ENCODE assay signal across 25 cellular contexts in genomic region chr3:5774337-5774736, GRCh38.
"Had no signal": no experiment of that assay in that cellular context is flagged by ENCODE, and none has a peak within 500 bp of the region (broad histone marks: within the 10 kb centered on the region; RNA-seq: fewer than 3 reads in every experiment).

No MANE protein-coding gene starts in this region.

- H3K36me3 ChIP-seq: neutrophil, pancreas, prostate gland, right lobe of liver, sigmoid colon, stomach, thoracic aorta, thyroid gland, tibial nerve, upper lobe of left lung, vagina had no signal

- DNase-seq: naive thymus-derived CD4-positive, alpha-beta T cell; natural killer cell; nucleus accumbens; pancreas; retina; right cardiac atrium; right lobe of liver; sigmoid colon; small intestine; stimulated activated CD4-positive, alpha-beta T cell treated with anti-CD3 and anti-CD28 coated beads, Interleukin-15, amount 100 ng/mL, for 24 hours; stimulated activated CD4-positive, alpha-beta T cell treated with anti-CD3 and anti-CD28 coated beads, Interleukin-2, amount 100 ng/mL, for 24 hours; stimulated activated CD4-positive, alpha-beta T cell treated with anti-CD3 and anti-CD28 coated beads, Interleukin-2, amount 100 ng/mL, for 48 hours; stimulated activated CD4-positive, alpha-beta T cell treated with anti-CD3 and anti-CD28 coated beads, Interleukin-4, amount 100 ng/mL, for 24 hours; stimulated activated naive B cell treated with anti-CD40 and anti-IgM and Interleukin-4, amounts not matched to agents 10 μg/mL and 1 μg/mL and 100 μg/mL, for 72 hours; stimulated activated naive CD4-positive, alpha-beta T cell treated with Interleukin-2 at 50 U/mL for 16 hours; stomach; thyroid gland; trophoblast cell; upper lobe of left lung had no signal

- H3K27ac ChIP-seq: neutrophil, pancreas, prostate gland, right lobe of liver, sigmoid colon, stomach, thoracic aorta, thyroid gland, tibial nerve, upper lobe of left lung, vagina had no signal

- H3K27me3 ChIP-seq: neutrophil, pancreas, right lobe of liver, sigmoid colon, stomach, thyroid gland, tibial nerve, upper lobe of left lung, vagina had no signal

- ATAC-seq: naive thymus-derived CD4-positive, alpha-beta T cell; natural killer cell; pancreas; right cardiac atrium; right lobe of liver; stimulated activated effector memory CD8-positive, alpha-beta T cell treated with anti-CD3 and anti-CD28 coated beads, Interleukin-12 subunit alpha, Interleukin-12 subunit beta, amount 100 ng/mL, for 72 hours; stimulated activated naive B cell treated with anti-CD40 and anti-IgM and Interleukin-4, amounts not matched to agents 10 μg/mL and 1 μg/mL and 100 μg/mL, for 72 hours had no signal

- H3K9me3 ChIP-seq: neutrophil, pancreas, prostate gland, right lobe of liver, sigmoid colon, stomach, thoracic aorta, thyroid gland, upper lobe of left lung, vagina had no signal

- H3K4me3 ChIP-seq: pancreas, prostate gland, right lobe of liver, sigmoid colon, stomach, thoracic aorta, thyroid gland, tibial nerve, upper lobe of left lung, vagina had no signal

- H3K4me1 ChIP-seq: pancreas, prostate gland, right lobe of liver, sigmoid colon, stomach, thyroid gland, tibial nerve, upper lobe of left lung, vagina had no signal
